Comparison of ENCODE assay signal across 8 cellular contexts in the genomic region with DNA sequence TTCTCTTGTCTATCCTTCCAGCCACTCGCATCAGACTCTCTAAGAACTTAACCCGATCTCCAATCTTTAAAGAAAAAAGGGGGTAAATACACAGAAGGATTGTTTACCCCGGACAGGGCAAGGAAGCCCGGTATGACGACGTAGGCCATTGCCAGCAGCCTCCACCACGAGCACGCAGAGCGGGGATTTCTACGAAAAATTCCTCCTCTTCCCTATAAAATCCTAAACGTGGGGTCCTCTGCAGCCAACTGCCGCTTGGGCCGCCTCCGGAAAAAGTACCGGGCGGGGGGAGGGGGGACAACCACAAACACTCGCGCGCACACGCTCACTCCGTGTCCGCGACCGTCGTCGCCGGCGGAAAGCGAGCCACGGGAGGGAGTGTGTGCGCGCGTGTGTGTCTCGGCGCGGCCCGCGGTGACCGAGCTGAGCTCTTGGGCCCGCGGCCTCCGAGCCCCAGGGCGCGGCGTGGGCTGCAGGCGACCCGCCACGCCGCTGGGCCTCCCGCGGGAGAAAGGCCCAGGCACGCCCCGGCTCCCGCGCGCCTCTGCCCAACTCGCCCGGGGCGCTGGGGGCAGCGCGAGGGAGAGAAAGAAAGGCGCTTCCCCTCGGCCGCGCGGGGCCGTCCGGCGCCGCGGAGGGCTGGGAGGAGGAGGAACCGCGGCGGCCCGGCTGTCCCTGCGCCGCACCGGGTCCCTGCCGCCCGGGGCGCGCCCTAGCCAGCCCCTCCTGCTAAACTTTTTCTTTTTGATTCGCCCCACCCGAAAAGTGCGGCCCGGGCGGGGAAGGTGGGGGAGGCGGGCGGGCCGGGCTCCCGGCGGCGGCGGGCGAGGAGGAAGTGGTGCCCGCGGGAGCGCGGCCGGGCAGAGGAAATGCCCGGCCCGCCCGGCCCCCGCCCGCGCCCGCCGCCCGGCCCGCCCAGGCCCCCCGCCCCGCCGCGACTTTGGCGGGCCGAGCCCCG. TPM values are rescaled to one million over a fixed set of nuclear protein-coding genes. Genes with fewer than 3 reads are reported as not detected.
DNase-seq lines count a peak whose midpoint lies in the region; ATAC-seq and TF ChIP-seq lines count a peak whose summit lies in the region.

No MANE protein-coding gene starts in this region.

- H3K27ac ChIP-seq in hepatocyte (peak overlapping the region; percentile 99), psoas muscle (peak overlapping the region; percentile 98)

- peak overlapping the region; percentile 29 for H2AFZ ChIP-seq in hepatocyte

- intact Hi-C loops in psoas muscle (cut with DNase I), result loop anchor here (1.0 to 5.0 kb wide), 3 partner anchors 32 to 97 kb away; no protein-coding TSS in a partner anchor

- H3K4me1 ChIP-seq in hepatocyte (ENCODE audit: insufficient read depth), result peaks cover 56% of the 10 kb centered on the region
- H3K4me1 ChIP-seq in psoas muscle, result peaks cover 46% of the 10 kb centered on the region

- H3K36me3 ChIP-seq in MG63, result peaks cover 22% of the 10 kb centered on the region
- H3K36me3 ChIP-seq in hepatocyte (replicated peaks; ENCODE audit: insufficient read depth, low read depth), result no peaks in the 10 kb centered on the region
- H3K36me3 ChIP-seq in psoas muscle (ENCODE audit: insufficient read depth in 1 of 2, low read depth in 1 of 2), result no peaks in the 10 kb centered on the region

- in situ Hi-C loops in astrocyte of the cerebellum (cut with HindIII; ENCODE audit: low sequenced_read_pairs), result no loop called here

- peak; percentile 29 to 52 (median 43) for ATAC-seq in psoas muscle

- peaks cover 39% of the 10 kb centered on the region for H4K20me1 ChIP-seq in hepatocyte (ENCODE audit: insufficient read depth, poor library complexity, severe bottlenecking)

- TF ChIP-seq CTCF in astrocyte of the cerebellum (IDR thresholded peaks at IDR 0.05; ENCODE audit: low read depth, low read length, missing control alignments) (no peak), hepatocyte (IDR thresholded peaks at IDR 0.05; ENCODE audit: poor library complexity) (no peak), psoas muscle (IDR thresholded peaks at IDR 0.05) (no peak)

- H3K4me3 ChIP-seq in MG63, result peak overlapping the region; percentile 65
- peak overlapping the region; percentile 62 for H3K4me3 ChIP-seq in astrocyte of the cerebellum (ENCODE audit: low read depth, low read length)
- H3K4me3 ChIP-seq in hepatocyte, result peak overlapping the region; percentile 85
- H3K4me3 ChIP-seq in psoas muscle, result peak overlapping the region; percentile 93

- no peaks in the 10 kb centered on the region for H3K9me2 ChIP-seq in hepatocyte (replicated peaks; ENCODE audit: insufficient read depth)

- H3K9me3 ChIP-seq in MG63 (no peaks in the 10 kb centered on the region), hepatocyte (ENCODE audit: low read depth) (no peaks in the 10 kb centered on the region), psoas muscle (no peaks in the 10 kb centered on the region)

- H3K79me2 ChIP-seq in hepatocyte, result peaks cover 60% of the 10 kb centered on the region

- peak overlapping the region; percentile 87 for H3K4me2 ChIP-seq in hepatocyte

- H3K27me3 ChIP-seq in MG63 (no peaks in the 10 kb centered on the region), hepatocyte (no peaks in the 10 kb centered on the region), psoas muscle (ENCODE audit: insufficient read depth in 3 of 3, low read length in 2 of 3) (no peaks in the 10 kb centered on the region)

- peak; percentile 29 for DNase-seq in NCI-H345 (lab: John Stamatoyannopoulos, UW)
- no peak for DNase-seq in NCI-H345 treated with DMSO at 0.1 percent for 48 hours (lab: John Stamatoyannopoulos, UW; ENCODE audit: unreplicated experiment)
- DNase-seq in MG63, result peak; percentile 52
- DNase-seq in astrocyte of the cerebellum (ENCODE audit: low read depth), result no peak
- DNase-seq in hepatocyte (ENCODE audit: low spot score), result peak; percentile 65
- DNase-seq in psoas muscle, result peak; percentile 65 to 78
- DNase-seq in NCI-H2029 (lab: John Stamatoyannopoulos, UW), result no peak
- no peak for DNase-seq in GOT3 (lab: John Stamatoyannopoulos, UW)

- under 1% methylated on average over 61 of the region's 117 CpGs for WGBS in hepatocyte (ENCODE audit: low lambda C conversion rate, missing lambda C conversion rate)
- WGBS in psoas muscle, 3 donors, result 0 to 1% (median 0%) methylated on average over 46 to 117 of the region's 117 CpGs

RNA-seq across cellular contexts. Expression of a gene that starts 1.6 kb away (rescaled TPM):
- 58.1 and 88.7 TPM in 2 replicates for total RNA-seq in MG63 (2014; rRNA removed; shearing (Covaris generic); ENCODE audit: low replicate concordance)
- 61.3 and 61.5 TPM in 2 replicates for total RNA-seq in hepatocyte
- 81.0 and 85.3 TPM in 2 replicates for polyA plus RNA-seq in hepatocyte
- 10 to 100 TPM; 31.8 to 49.8 (median 33.8) TPM for total RNA-seq in psoas muscle
- 10 to 100 TPM; 14.7 to 41.8 (median 15.2) TPM for polyA plus RNA-seq in psoas muscle

Comparison
In these comparisons a context has a peak if more than half of its experiments do, and no peak if none do; other contexts are left out.
1. DNase-seq: peak in NCI-H345 (single experiment), MG63 (single experiment), hepatocyte (single experiment) and psoas muscle (2 of 2); none in NCI-H345 treated with DMSO at 0.1 percent for 48 hours (single experiment), astrocyte of the cerebellum (single experiment), NCI-H2029 (single experiment) and GOT3 (single experiment).
2. Peak in every context shown above with its lines, with median percentiles within 50 percentile points of each other: H3K4me3 ChIP-seq.